9 cellular contexts compared by ENCODE assay signal in the genomic region with DNA sequence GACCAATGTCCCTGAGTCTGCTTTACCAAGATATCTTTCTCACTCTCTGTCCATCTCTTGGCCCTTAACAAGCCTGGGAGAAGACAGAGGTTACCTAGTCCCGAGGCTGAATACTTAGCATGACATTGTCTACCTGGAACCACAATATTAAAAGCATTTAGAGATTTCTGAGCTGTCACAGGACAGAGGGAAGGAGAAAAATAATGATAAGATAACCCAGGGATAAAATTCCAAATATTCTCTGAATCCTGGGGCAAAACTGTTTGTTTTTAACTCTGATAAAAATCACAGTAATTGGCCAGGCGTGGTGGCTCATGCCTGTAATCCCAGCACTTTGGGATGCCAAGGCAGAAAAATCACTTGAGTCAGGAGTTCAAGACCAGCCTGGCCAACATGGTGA. TPM values are rescaled to one million over a fixed set of nuclear protein-coding genes. Genes with fewer than 3 reads are reported as not detected.
"Had no signal": no experiment of that assay in that cellular context is flagged by ENCODE, and none has a peak within 500 bp of the region (broad histone marks: within the 10 kb centered on the region; RNA-seq: fewer than 3 reads in every experiment).

No MANE protein-coding gene starts in this region.

- DNase-seq: IMR-90, KBM-7, KG1 had no signal

- H3K9ac ChIP-seq: KMS-11 had no signal

- H3K36me3 Mint-ChIP-seq: IgD-negative memory B cell had no signal

- H3K9me3 Mint-ChIP-seq: IgD-negative memory B cell had no signal

- H3K27ac Mint-ChIP-seq: IgD-negative memory B cell had no signal

- H3K4me3 ChIP-seq: K562 had no signal

- H3K4me2 ChIP-seq: KMS-11 had no signal

- H3K4me3 Mint-ChIP-seq: IgD-negative memory B cell had no signal

- H3K27ac ChIP-seq: HL-60, KMS-11 had no signal

RNA-seq across cellular contexts. Expression of a gene that starts 19.9 kb away (rescaled TPM):
- total RNA-seq: HT-29, HT1080 had no signal
- polyA plus RNA-seq: IgD-negative memory B cell, IMR-90 had no signal
